Comparison of ENCODE assay signal across 19 cellular contexts in genomic region chr10:99908512-99908911, GRCh38.
A peak's percentile ranks its signal among the peaks of the same experiment; 100 is the strongest.
DNase-seq lines count a peak whose midpoint lies in the region; ATAC-seq and TF ChIP-seq lines count a peak whose summit lies in the region.
"Had no signal": no experiment of that assay in that cellular context is flagged by ENCODE, and none has a peak within 500 bp of the region (broad histone marks: within the 10 kb centered on the region; RNA-seq: fewer than 3 reads in every experiment).

No MANE protein-coding gene starts in this region.

- peak; percentile 38 for DNase-seq in activated naive CD4-positive, alpha-beta T cell treated with anti-CD3 and anti-CD28 coated beads for 36 hours
- DNase-seq in activated naive CD4-positive, alpha-beta T cell treated with anti-CD3 and anti-CD28 coated beads, Interleukin-2, amount 10 ng/mL, durations not matched to agents 7 days and 5 days: no peak
- peak; percentile 10 to 24 for DNase-seq in Kasumi-1 (lab: John Stamatoyannopoulos, UW)
- DNase-seq in osteoblast (ENCODE audit: insufficient read length, low spot score, missing footprints): no peak
- no peak for DNase-seq in DMS 273 (lab: John Stamatoyannopoulos, UW; ENCODE audit: unreplicated experiment)
- no peak for DNase-seq in NCI-H2107 treated with DMSO at 0.1 percent for 48 hours (lab: John Stamatoyannopoulos, UW; ENCODE audit: unreplicated experiment)
- DNase-seq in sciatic nerve (ENCODE audit: low spot score): no peak
- DNase-seq: activated B cell treated with CpG ODN at 0.5 μM for 24 hours; activated T-cell treated with anti-CD3 and anti-CD28 coated beads, Interleukin-2, amount 50 U/mL, for 1 hour; amygdala; Caco-2; foreskin melanocyte; GDM1; NCI-H510A; psoas muscle; spleen; stimulated activated naive CD4-positive, alpha-beta T cell treated with Interleukin-2 at 50 U/mL for 16 hours had no signal

- no peaks in the 10 kb centered on the region for H3K27me3 ChIP-seq in osteoblast (ENCODE audit: insufficient read depth, low read length)
- H3K27me3 ChIP-seq: spleen, vagina had no signal

- H3K4me3 ChIP-seq in osteoblast (ENCODE audit: insufficient read depth, low read length): no peak overlapping the region
- H3K4me3 ChIP-seq: psoas muscle, spleen, vagina had no signal

- H3K4me1 Mint-ChIP-seq in activated naive CD4-positive, alpha-beta T cell treated with anti-CD3 and anti-CD28 coated beads for 36 hours (ENCODE audit: low read depth): peaks cover 2% of the 10 kb centered on the region
- peaks cover 9% of the 10 kb centered on the region for H3K4me1 Mint-ChIP-seq in activated naive CD4-positive, alpha-beta T cell treated with anti-CD3 and anti-CD28 coated beads, Interleukin-2, amount 10 ng/mL, durations not matched to agents 7 days and 5 days
- H3K4me1 Mint-ChIP-seq in activated T-helper 17 cell treated with anti-CD3 and anti-CD28 coated beads, Interleukin-2, amount 50 U/mL, for 72 hours: no peaks in the 10 kb centered on the region
- H3K4me1 Mint-ChIP-seq: activated B cell treated with CpG ODN at 0.5 μM for 24 hours had no signal

- H2AFZ ChIP-seq in osteoblast (ENCODE audit: low read length): no peak overlapping the region

- no peaks in the 10 kb centered on the region for H3K27me3 Mint-ChIP-seq in activated naive CD4-positive, alpha-beta T cell treated with anti-CD3 and anti-CD28 coated beads for 36 hours (ENCODE audit: low read depth)
- H3K27me3 Mint-ChIP-seq in activated naive CD4-positive, alpha-beta T cell treated with anti-CD3 and anti-CD28 coated beads, Interleukin-2, amount 10 ng/mL, durations not matched to agents 7 days and 5 days: no peaks in the 10 kb centered on the region
- no peaks in the 10 kb centered on the region for H3K27me3 Mint-ChIP-seq in activated T-helper 17 cell treated with anti-CD3 and anti-CD28 coated beads, Interleukin-2, amount 50 U/mL, for 72 hours
- H3K27me3 Mint-ChIP-seq: activated B cell treated with CpG ODN at 0.5 μM for 24 hours had no signal

- H3K9me3 Mint-ChIP-seq in activated naive CD4-positive, alpha-beta T cell treated with anti-CD3 and anti-CD28 coated beads for 36 hours: no peaks in the 10 kb centered on the region
- no peaks in the 10 kb centered on the region for H3K9me3 Mint-ChIP-seq in activated naive CD4-positive, alpha-beta T cell treated with anti-CD3 and anti-CD28 coated beads, Interleukin-2, amount 10 ng/mL, durations not matched to agents 7 days and 5 days
- H3K9me3 Mint-ChIP-seq in activated T-helper 17 cell treated with anti-CD3 and anti-CD28 coated beads, Interleukin-2, amount 50 U/mL, for 72 hours: no peaks in the 10 kb centered on the region
- H3K9me3 Mint-ChIP-seq: activated B cell treated with CpG ODN at 0.5 μM for 24 hours had no signal

- no peaks in the 10 kb centered on the region for H3K9me3 ChIP-seq in osteoblast (ENCODE audit: low read depth, low read length)
- H3K9me3 ChIP-seq: Caco-2, psoas muscle, spleen, vagina had no signal

- H4K20me1 ChIP-seq in osteoblast (ENCODE audit: insufficient read depth, low read length): no peaks in the 10 kb centered on the region

- H3K4me1 ChIP-seq in osteoblast (ENCODE audit: insufficient read depth, low read length): peaks cover 20% of the 10 kb centered on the region
- H3K4me1 ChIP-seq: Caco-2, spleen, vagina had no signal

- no peak overlapping the region for H3K4me2 ChIP-seq in osteoblast (ENCODE audit: insufficient read depth, low read length)

- H3K27ac ChIP-seq in osteoblast (ENCODE audit: low read depth, low read length): peak overlapping the region; percentile 6
- H3K27ac ChIP-seq: psoas muscle, spleen, vagina had no signal

- CTCF ChIA-PET in activated naive CD4-positive, alpha-beta T cell treated with anti-CD3 and anti-CD28 coated beads for 36 hours (lab: Charles Lee): no interaction called here
- CTCF ChIA-PET in activated naive CD4-positive, alpha-beta T cell treated with anti-CD3 and anti-CD28 coated beads, Interleukin-2, amount 10 ng/mL, durations not matched to agents 7 days and 5 days (lab: Charles Lee): interaction anchor here (2.1 kb wide), 1 partner anchor 63 kb away, joined by 5 read pairs; no protein-coding TSS in a partner anchor

- H3K4me3 Mint-ChIP-seq in activated naive CD4-positive, alpha-beta T cell treated with anti-CD3 and anti-CD28 coated beads for 36 hours: no peak overlapping the region
- no peak overlapping the region for H3K4me3 Mint-ChIP-seq in activated naive CD4-positive, alpha-beta T cell treated with anti-CD3 and anti-CD28 coated beads, Interleukin-2, amount 10 ng/mL, durations not matched to agents 7 days and 5 days
- H3K4me3 Mint-ChIP-seq in activated T-helper 17 cell treated with anti-CD3 and anti-CD28 coated beads, Interleukin-2, amount 50 U/mL, for 72 hours: no peak overlapping the region
- H3K4me3 Mint-ChIP-seq: activated B cell treated with CpG ODN at 0.5 μM for 24 hours had no signal

- H3K27ac Mint-ChIP-seq in activated naive CD4-positive, alpha-beta T cell treated with anti-CD3 and anti-CD28 coated beads for 36 hours: no peak overlapping the region
- no peak overlapping the region for H3K27ac Mint-ChIP-seq in activated naive CD4-positive, alpha-beta T cell treated with anti-CD3 and anti-CD28 coated beads, Interleukin-2, amount 10 ng/mL, durations not matched to agents 7 days and 5 days
- H3K27ac Mint-ChIP-seq in activated T-helper 17 cell treated with anti-CD3 and anti-CD28 coated beads, Interleukin-2, amount 50 U/mL, for 72 hours: no peak overlapping the region
- H3K27ac Mint-ChIP-seq: activated B cell treated with CpG ODN at 0.5 μM for 24 hours had no signal

- peaks cover 59% of the 10 kb centered on the region for H3K79me2 ChIP-seq in osteoblast (ENCODE audit: insufficient read depth, low read length)

- peak; percentile 92 for ATAC-seq in activated T-helper 17 cell treated with anti-CD3 and anti-CD28 coated beads, Interleukin-2, amount 50 U/mL, for 72 hours (replicated peaks)
- no peak for ATAC-seq in sciatic nerve
- ATAC-seq: psoas muscle had no signal

- TF ChIP-seq CTCF in osteoblast (IDR thresholded peaks at IDR 0.05; ENCODE audit: extremely low read depth, low read depth, low read length): no peak

- intact Hi-C loops in activated naive CD4-positive, alpha-beta T cell treated with anti-CD3 and anti-CD28 coated beads for 36 hours (cut with micrococcal nuclease): loop anchor here (1.0 kb wide), 1 partner anchor 38 kb away; no protein-coding TSS in a partner anchor
- intact Hi-C loops in sciatic nerve (cut with DNase I): no loop called here

- peaks cover 4% of the 10 kb centered on the region for H3K36me3 Mint-ChIP-seq in activated naive CD4-positive, alpha-beta T cell treated with anti-CD3 and anti-CD28 coated beads for 36 hours (ENCODE audit: low read depth)
- H3K36me3 Mint-ChIP-seq in activated naive CD4-positive, alpha-beta T cell treated with anti-CD3 and anti-CD28 coated beads, Interleukin-2, amount 10 ng/mL, durations not matched to agents 7 days and 5 days: peaks cover 3% of the 10 kb centered on the region
- H3K36me3 Mint-ChIP-seq in activated T-helper 17 cell treated with anti-CD3 and anti-CD28 coated beads, Interleukin-2, amount 50 U/mL, for 72 hours (ENCODE audit: low read depth): peaks cover 9% of the 10 kb centered on the region

- H3K36me3 ChIP-seq in osteoblast (ENCODE audit: insufficient read depth, low read length): peaks cover 53% of the 10 kb centered on the region

Comparison
In these comparisons a context has a peak if more than half of its experiments do, and no peak if none do; other contexts are left out.
1. DNase-seq: peak in activated naive CD4-positive, alpha-beta T cell treated with anti-CD3 and anti-CD28 coated beads for 36 hours (single experiment) and Kasumi-1 (2 of 2); none in activated naive CD4-positive, alpha-beta T cell treated with anti-CD3 and anti-CD28 coated beads, Interleukin-2, amount 10 ng/mL, durations not matched to agents 7 days and 5 days (single experiment), osteoblast (single experiment), DMS 273 (single experiment), NCI-H2107 treated with DMSO at 0.1 percent for 48 hours (single experiment) and sciatic nerve (single experiment).